ENCODE assay signal across 27 cellular contexts in genomic region chr14:21252149-21252548, GRCh38. TPM values are rescaled to one million over a fixed set of nuclear protein-coding genes. Genes with fewer than 3 reads are reported as not detected.
DNase-seq lines count a peak whose midpoint lies in the region; ATAC-seq and TF ChIP-seq lines count a peak whose summit lies in the region.
"Had no signal": no experiment of that assay in that cellular context is flagged by ENCODE, and none has a peak within 500 bp of the region (broad histone marks: within the 10 kb centered on the region; RNA-seq: fewer than 3 reads in every experiment).

No MANE protein-coding gene starts in this region.

- H3K36me3 Mint-ChIP-seq in activated CD4-positive, alpha-beta T cell treated with anti-CD3 and anti-CD28 coated beads for 36 hours (ENCODE audit: low read depth): peaks cover 82% of the 10 kb centered on the region
- H3K36me3 Mint-ChIP-seq in GM23338 (ENCODE audit: low read depth): peaks cover 99% of the 10 kb centered on the region
- peaks cover 85% of the 10 kb centered on the region for H3K36me3 Mint-ChIP-seq in activated naive CD8-positive, alpha-beta T cell treated with anti-CD3 and anti-CD28 coated beads, Interleukin-2, amount 50 U/mL, for 24 hours (ENCODE audit: low read depth)

- no peak overlapping the region for H3K4me2 ChIP-seq in GM23338
- H3K4me2 ChIP-seq: hepatocyte, KMS-11 had no signal

- peak overlapping the region; percentile 47 for H3K27ac Mint-ChIP-seq in activated CD4-positive, alpha-beta T cell treated with anti-CD3 and anti-CD28 coated beads for 36 hours
- no peak overlapping the region for H3K27ac Mint-ChIP-seq in GM23338
- H3K27ac Mint-ChIP-seq in activated naive CD8-positive, alpha-beta T cell treated with anti-CD3 and anti-CD28 coated beads, Interleukin-2, amount 50 U/mL, for 24 hours: peak overlapping the region; percentile 23
- H3K27ac Mint-ChIP-seq: activated naive CD8-positive, alpha-beta T cell treated with anti-CD3 and anti-CD28 coated beads, Interleukin-2, amount 10 ng/mL, durations not matched to agents 7 days and 5 days had no signal

- peaks cover 94% of the 10 kb centered on the region for H4K20me1 ChIP-seq in GM23338 (replicated peaks; ENCODE audit: insufficient read depth)

- no peaks in the 10 kb centered on the region for H3K9me3 Mint-ChIP-seq in activated CD4-positive, alpha-beta T cell treated with anti-CD3 and anti-CD28 coated beads for 36 hours (ENCODE audit: low read depth)
- no peaks in the 10 kb centered on the region for H3K9me3 Mint-ChIP-seq in GM23338
- H3K9me3 Mint-ChIP-seq in activated naive CD8-positive, alpha-beta T cell treated with anti-CD3 and anti-CD28 coated beads, Interleukin-2, amount 50 U/mL, for 24 hours: no peaks in the 10 kb centered on the region
- H3K9me3 Mint-ChIP-seq: activated naive CD8-positive, alpha-beta T cell treated with anti-CD3 and anti-CD28 coated beads, Interleukin-2, amount 10 ng/mL, durations not matched to agents 7 days and 5 days had no signal

- no peak overlapping the region for H3K4me3 Mint-ChIP-seq in activated CD4-positive, alpha-beta T cell treated with anti-CD3 and anti-CD28 coated beads for 36 hours
- H3K4me3 Mint-ChIP-seq in GM23338: no peak overlapping the region
- peak overlapping the region; percentile 19 for H3K4me3 Mint-ChIP-seq in activated naive CD8-positive, alpha-beta T cell treated with anti-CD3 and anti-CD28 coated beads, Interleukin-2, amount 50 U/mL, for 24 hours
- H3K4me3 Mint-ChIP-seq: activated naive CD8-positive, alpha-beta T cell treated with anti-CD3 and anti-CD28 coated beads, Interleukin-2, amount 10 ng/mL, durations not matched to agents 7 days and 5 days had no signal

- H3K9me3 ChIP-seq in neutrophil (no peaks in the 10 kb centered on the region), heart right ventricle (no peaks in the 10 kb centered on the region)
- H3K9me3 ChIP-seq: HAP-1, mucosa of descending colon, tibial nerve had no signal

- H3F3A ChIP-seq in GM23338 (replicated peaks; ENCODE audit: low read depth): peaks cover 30% of the 10 kb centered on the region

- H3K36me3 ChIP-seq in GM23338 (ENCODE audit: insufficient read depth): peaks cover 68% of the 10 kb centered on the region
- peaks cover 52% of the 10 kb centered on the region for H3K36me3 ChIP-seq in neutrophil
- H3K36me3 ChIP-seq in heart right ventricle: peaks cover 0 to 100% (median 35%) of the 10 kb centered on the region in 9 donors

- CTCF ChIA-PET in activated CD4-positive, alpha-beta T cell treated with anti-CD3 and anti-CD28 coated beads for 36 hours (lab: Charles Lee): interaction anchor here (0.8 kb wide), 1 partner anchor 20 kb away, joined by 3 read pairs; no protein-coding TSS in a partner anchor

- POLR2A ChIA-PET in activated CD4-positive, alpha-beta T cell treated with anti-CD3 and anti-CD28 coated beads for 36 hours (lab: Charles Lee): no interaction called here

- peak overlapping the region; percentile 73 for H3K27ac ChIP-seq in GM23338 (ENCODE audit: low read depth)
- peak overlapping the region; percentile 13 for H3K27ac ChIP-seq in neutrophil
- H3K27ac ChIP-seq in heart right ventricle: no peak overlapping the region
- H3K27ac ChIP-seq in foreskin keratinocyte: no peak overlapping the region
- H3K27ac ChIP-seq: hepatocyte, KMS-11, tibial nerve, WERI-Rb-1 had no signal

- no peak for ATAC-seq in activated CD4-positive, alpha-beta T cell treated with anti-CD3 and anti-CD28 coated beads for 36 hours
- ATAC-seq in GM23338 (no peak), heart right ventricle (no peak), foreskin keratinocyte (no peak)
- no peak for ATAC-seq in activated naive CD8-positive, alpha-beta T cell treated with anti-CD3 and anti-CD28 coated beads, Interleukin-2, amount 50 U/mL, for 24 hours
- ATAC-seq: mucosa of descending colon; stimulated activated naive CD8-positive, alpha-beta T cell treated with anti-CD3 and anti-CD28 coated beads, Interleukin-15, Interleukin-2, amounts not matched to agents 100 U/mL and 50 U/mL, for 24 hours had no signal

- intact Hi-C loops in activated CD4-positive, alpha-beta T cell treated with anti-CD3 and anti-CD28 coated beads for 36 hours (cut with DNase I, micrococcal nuclease): no loop called here
- intact Hi-C loops in heart right ventricle (cut with DNase I): loop anchor here in 1 of 10 donors (10.0 kb wide), 1 partner anchor 123 kb away; no protein-coding TSS in a partner anchor

- H3K4me1 ChIP-seq in GM23338 (ENCODE audit: insufficient read depth): no peaks in the 10 kb centered on the region
- H3K4me1 ChIP-seq in neutrophil (ENCODE audit: control insufficient read depth in 1 of 2, insufficient read depth in 1 of 2, low read depth in 1 of 2, low read length in 1 of 2): peaks cover 6 to 8% of the 10 kb centered on the region in 2 experiments
- H3K4me1 ChIP-seq in heart right ventricle: peaks cover 3 to 56% (median 36%) of the 10 kb centered on the region in 9 donors
- H3K4me1 ChIP-seq in foreskin keratinocyte: peaks cover 4% of the 10 kb centered on the region

- no peak for DNase-seq in activated CD4-positive, alpha-beta T cell treated with anti-CD3 and anti-CD28 coated beads for 36 hours
- DNase-seq in activated CD4-positive, alpha-beta T cell treated with anti-CD3 and anti-CD28 coated beads for 48 hours: no peak
- no peak for DNase-seq in GM23338 (ENCODE audit: low spot score)
- no peak for DNase-seq in activated naive CD8-positive, alpha-beta T cell treated with anti-CD3 and anti-CD28 coated beads, Interleukin-2, amount 50 U/mL, for 24 hours
- DNase-seq in heart right ventricle: no peak
- DNase-seq in foreskin keratinocyte: no peak
- DNase-seq in SKM-1 treated with dmso at 0.1 percent for 144 hours (lab: John Stamatoyannopoulos, UW; ENCODE audit: unreplicated experiment): no peak
- DNase-seq: 8988T; activated CD4-positive, alpha-beta T cell treated with anti-CD3 and anti-CD28 coated beads, Interleukin-2, amount 50 U/mL, for 48 hours; activated naive CD8-positive, alpha-beta T cell treated with anti-CD3 and anti-CD28 coated beads, Interleukin-2, amount 10 ng/mL, durations not matched to agents 7 days and 5 days; AML-193; effector CD4-positive, alpha-beta T cell; erythroblast; foreskin fibroblast; mucosa of descending colon; NCI-H146; NCI-H510A; NK-92 treated with Interleukin-12 subunit alpha and Interleukin-12 subunit beta, amount 100 ng/mL, for 24 hours; small intestine; stimulated activated naive CD8-positive, alpha-beta T cell treated with anti-CD3 and anti-CD28 coated beads, Interleukin-15, Interleukin-2, amounts not matched to agents 100 U/mL and 50 U/mL, for 24 hours; WERI-Rb-1 had no signal

- peaks cover 100% of the 10 kb centered on the region for H3K79me2 ChIP-seq in GM23338 (replicated peaks; ENCODE audit: insufficient read depth)

- H3K4me1 Mint-ChIP-seq in activated CD4-positive, alpha-beta T cell treated with anti-CD3 and anti-CD28 coated beads for 36 hours: peaks cover 75% of the 10 kb centered on the region
- peaks cover 31% of the 10 kb centered on the region for H3K4me1 Mint-ChIP-seq in GM23338
- H3K4me1 Mint-ChIP-seq in activated naive CD8-positive, alpha-beta T cell treated with anti-CD3 and anti-CD28 coated beads, Interleukin-2, amount 50 U/mL, for 24 hours: peaks cover 81% of the 10 kb centered on the region

- H3K4me3 ChIP-seq in GM23338 (no peak overlapping the region), neutrophil (ENCODE audit: low read depth in 1 of 2, low read length in 1 of 2) (no peak overlapping the region), heart right ventricle (no peak overlapping the region)
- H3K4me3 ChIP-seq: HAP-1, hepatocyte, mucosa of descending colon, tibial nerve had no signal

- no peaks in the 10 kb centered on the region for H3K27me3 Mint-ChIP-seq in activated CD4-positive, alpha-beta T cell treated with anti-CD3 and anti-CD28 coated beads for 36 hours
- peaks cover 19% of the 10 kb centered on the region for H3K27me3 Mint-ChIP-seq in GM23338 (ENCODE audit: insufficient read depth, low read depth, poor library complexity)
- H3K27me3 Mint-ChIP-seq in activated naive CD8-positive, alpha-beta T cell treated with anti-CD3 and anti-CD28 coated beads, Interleukin-2, amount 50 U/mL, for 24 hours: no peaks in the 10 kb centered on the region
- H3K27me3 Mint-ChIP-seq: activated naive CD8-positive, alpha-beta T cell treated with anti-CD3 and anti-CD28 coated beads, Interleukin-2, amount 10 ng/mL, durations not matched to agents 7 days and 5 days had no signal

- WGBS in heart right ventricle, 2 donors: 90 to 92% methylated on average over 2 of the region's 2 CpGs

- H3K27me3 ChIP-seq in GM23338 (ENCODE audit: insufficient read depth) (no peaks in the 10 kb centered on the region), neutrophil (no peaks in the 10 kb centered on the region), heart right ventricle (no peaks in the 10 kb centered on the region), foreskin keratinocyte (no peaks in the 10 kb centered on the region)
- H3K27me3 ChIP-seq: hepatocyte, tibial nerve had no signal

- no peak for TF ChIP-seq CTCF in GM23338 (conservative IDR thresholded peaks at IDR 0.05; ENCODE audit: low read depth in 2 of 2)
- TF ChIP-seq CTCF in neutrophil (IDR thresholded peaks at IDR 0.05): no peak
- no peak for TF ChIP-seq CTCF in heart right ventricle (IDR thresholded peaks at IDR 0.05)
- no peak for TF ChIP-seq CTCF in foreskin keratinocyte (conservative IDR thresholded peaks at IDR 0.05)

- H3K9me2 ChIP-seq in GM23338 (ENCODE audit: insufficient read depth): no peaks in the 10 kb centered on the region

- H2AFZ ChIP-seq in GM23338: no peak overlapping the region
- H2AFZ ChIP-seq: hepatocyte had no signal

TF ChIP-seq in GM23338, 12 proteins besides CTCF, POLR2A, EP300 and RAD21 (continues in another document):
- TF ChIP-seq ZNF331 (CRISPR knock-in tag; IDR thresholded peaks at IDR 0.05; ENCODE audit: low read depth) (no peak), EZH2 (IDR thresholded peaks at IDR 0.05; ENCODE audit: low read depth, unreplicated experiment) (no peak), NANOG (IDR thresholded peaks at IDR 0.05; ENCODE audit: borderline replicate concordance) (no peak), POLR2AphosphoS5 (IDR thresholded peaks at IDR 0.05; ENCODE audit: low read depth) (no peak; the same call in 1 of the 2 replicates)

RNA-seq across cellular contexts. Expression of gene HNRNPC, which starts 17.1 kb away (rescaled TPM):
- 1,000 to 10,000 TPM; 1,155 to 1,665 TPM for total RNA-seq in activated CD4-positive, alpha-beta T cell treated with anti-CD3 and anti-CD28 coated beads for 36 hours
- 1,259 and 1,323 TPM in 2 replicates for total RNA-seq in GM23338 (2014; rRNA removed; shearing (Covaris generic))
- polyA plus RNA-seq in GM23338 (2016; fragmentation: Nextera tagmentation; extraction: Ambion mirVana): 1,257 and 1,296 TPM in 2 replicates
- total RNA-seq in heart right ventricle: 100 to 1,000 TPM; 227 to 300 (median 259) TPM
- 100 to 1,000 TPM; 320 to 358 TPM for polyA plus RNA-seq in heart right ventricle
- 736 and 756 TPM in 2 replicates for total RNA-seq in foreskin keratinocyte
- 620 and 720 TPM in 2 replicates for polyA plus RNA-seq in foreskin keratinocyte

RNA-seq across cellular contexts. Expression of gene RPGRIP1, which starts 27.7 kb away (rescaled TPM):
- under 1 TPM; 0.14 to 0.21 TPM for total RNA-seq in activated CD4-positive, alpha-beta T cell treated with anti-CD3 and anti-CD28 coated beads for 36 hours
- total RNA-seq in GM23338 (2014; rRNA removed; shearing (Covaris generic)): 0.93 and 1.6 TPM in 2 replicates
- 0.24 and 0.26 TPM in 2 replicates for polyA plus RNA-seq in GM23338 (2016; fragmentation: Nextera tagmentation; extraction: Ambion mirVana)
- under 1 TPM in 9 of 10 donors, not detected in 1; 0.12 to 0.85 (median 0.34) TPM for total RNA-seq in heart right ventricle
- under 1 TPM; 0.19 to 0.73 TPM for polyA plus RNA-seq in heart right ventricle
- total RNA-seq in foreskin keratinocyte: not detected in 2 replicates
- not detected in 2 replicates for polyA plus RNA-seq in foreskin keratinocyte
- total RNA-seq: activated naive CD8-positive, alpha-beta T cell treated with anti-CD3 and anti-CD28 coated beads, Interleukin-2, amount 10 ng/mL, durations not matched to agents 7 days and 5 days; T-helper 2 cell treated with Interferon-gamma antibody and Interleukin-4, amounts not matched to agents 100 ng/mL and 5 ng/mL, for 36 hours had no signal
- polyA plus RNA-seq: hepatocyte had no signal

Comparison
In these comparisons a context has a peak if more than half of its experiments do, and no peak if none do; other contexts are left out.
1. H3K27ac ChIP-seq: peak in GM23338 (single experiment) and neutrophil (single experiment); none in heart right ventricle (0 of 10) and foreskin keratinocyte (single experiment).